ENCODE assay signal across 11 cellular contexts in the genomic region with DNA sequence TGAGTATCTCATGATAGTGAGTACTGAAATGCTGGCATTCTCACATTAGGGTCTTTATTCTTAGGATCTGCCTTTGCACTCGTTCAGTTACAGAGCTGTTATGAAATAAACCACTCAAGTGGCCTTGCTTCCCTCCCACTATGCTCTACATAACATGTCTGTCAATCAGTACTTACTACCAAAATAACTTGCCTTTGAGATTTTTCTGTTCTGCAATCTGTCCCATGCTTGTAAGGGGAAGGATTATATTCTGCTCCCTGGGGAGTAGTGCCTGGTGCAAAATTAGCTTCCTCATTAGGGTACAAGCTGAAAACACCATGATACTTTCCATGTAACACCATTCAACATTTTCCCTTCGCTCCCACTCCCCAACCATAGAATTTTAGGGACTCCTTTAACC. TPM values are rescaled to one million over a fixed set of nuclear protein-coding genes. Genes with fewer than 3 reads are reported as not detected.
DNase-seq lines count a peak whose midpoint lies in the region; ATAC-seq and TF ChIP-seq lines count a peak whose summit lies in the region.
"Had no signal": no experiment of that assay in that cellular context is flagged by ENCODE, and none has a peak within 500 bp of the region (broad histone marks: within the 10 kb centered on the region; RNA-seq: fewer than 3 reads in every experiment).

No MANE protein-coding gene starts in this region.

- peaks cover 8% of the 10 kb centered on the region; the same call in 1 of the 2 replicates for H3F3A ChIP-seq in MM.1S (ENCODE audit: insufficient read depth, low read length)

- H3K79me2 ChIP-seq in MM.1S (ENCODE audit: low read length): no peaks in the 10 kb centered on the region

- H3K4me2 ChIP-seq in MM.1S (ENCODE audit: low read depth, low read length): no peak overlapping the region

- H3K36me3 Mint-ChIP-seq in stimulated activated naive CD8-positive, alpha-beta T cell treated with anti-CD3 and anti-CD28 coated beads, Interleukin-15, Interleukin-2, amounts not matched to agents 100 ng/mL and 50 ng/mL, for 24 hours (ENCODE audit: low read depth): peaks cover 12% of the 10 kb centered on the region
- H3K36me3 Mint-ChIP-seq in stimulated activated effector memory CD8-positive, alpha-beta T cell treated with anti-CD3 and anti-CD28 coated beads, Interleukin-12 subunit alpha, Interleukin-12 subunit beta, amount 100 ng/mL, for 72 hours: peaks cover 12% of the 10 kb centered on the region

- H3K27ac ChIP-seq in MM.1S (ENCODE audit: low read length): no peak overlapping the region
- H3K27ac ChIP-seq: sigmoid colon, SK-N-MC had no signal

- H3K9me2 ChIP-seq in MM.1S (replicated peaks; ENCODE audit: insufficient read depth, low read length): no peaks in the 10 kb centered on the region

- no peaks in the 10 kb centered on the region for H4K20me1 ChIP-seq in MM.1S (ENCODE audit: insufficient read depth, low read length)

- no peak overlapping the region for H3K9ac ChIP-seq in MM.1S (ENCODE audit: low read length)

- H3K27me3 ChIP-seq in MM.1S (replicated peaks; ENCODE audit: insufficient read depth, low read length): no peaks in the 10 kb centered on the region
- H3K27me3 ChIP-seq: sigmoid colon had no signal

- peaks cover 16% of the 10 kb centered on the region for H3K4me1 ChIP-seq in MM.1S (ENCODE audit: low read length)
- H3K4me1 ChIP-seq: sigmoid colon had no signal

- peaks cover 34% of the 10 kb centered on the region for H3K4me1 Mint-ChIP-seq in stimulated activated naive CD8-positive, alpha-beta T cell treated with anti-CD3 and anti-CD28 coated beads, Interleukin-15, Interleukin-2, amounts not matched to agents 100 ng/mL and 50 ng/mL, for 24 hours (ENCODE audit: low read depth)
- peaks cover 20% of the 10 kb centered on the region for H3K4me1 Mint-ChIP-seq in stimulated activated effector memory CD8-positive, alpha-beta T cell treated with anti-CD3 and anti-CD28 coated beads, Interleukin-12 subunit alpha, Interleukin-12 subunit beta, amount 100 ng/mL, for 72 hours

- no peak overlapping the region for H3K4me3 Mint-ChIP-seq in stimulated activated naive CD8-positive, alpha-beta T cell treated with anti-CD3 and anti-CD28 coated beads, Interleukin-15, Interleukin-2, amounts not matched to agents 100 ng/mL and 50 ng/mL, for 24 hours
- no peak overlapping the region for H3K4me3 Mint-ChIP-seq in stimulated activated effector memory CD8-positive, alpha-beta T cell treated with anti-CD3 and anti-CD28 coated beads, Interleukin-12 subunit alpha, Interleukin-12 subunit beta, amount 100 ng/mL, for 72 hours

- H3K4me3 ChIP-seq in MM.1S (ENCODE audit: low read length): no peak overlapping the region
- H3K4me3 ChIP-seq: sigmoid colon, SK-N-MC had no signal

- H3K9me3 Mint-ChIP-seq in stimulated activated naive CD8-positive, alpha-beta T cell treated with anti-CD3 and anti-CD28 coated beads, Interleukin-15, Interleukin-2, amounts not matched to agents 100 ng/mL and 50 ng/mL, for 24 hours: no peaks in the 10 kb centered on the region
- no peaks in the 10 kb centered on the region for H3K9me3 Mint-ChIP-seq in stimulated activated effector memory CD8-positive, alpha-beta T cell treated with anti-CD3 and anti-CD28 coated beads, Interleukin-12 subunit alpha, Interleukin-12 subunit beta, amount 100 ng/mL, for 72 hours

- TF ChIP-seq CTCF in MM.1S (IDR thresholded peaks at IDR 0.05; ENCODE audit: low read length): no peak

- H3K36me3 ChIP-seq in MM.1S (replicated peaks; ENCODE audit: insufficient read depth, low read length): no peaks in the 10 kb centered on the region
- H3K36me3 ChIP-seq: sigmoid colon had no signal

- no peak overlapping the region for H2AFZ ChIP-seq in MM.1S (ENCODE audit: low read length)

- H3K27ac Mint-ChIP-seq in stimulated activated naive CD8-positive, alpha-beta T cell treated with anti-CD3 and anti-CD28 coated beads, Interleukin-15, Interleukin-2, amounts not matched to agents 100 ng/mL and 50 ng/mL, for 24 hours: peak overlapping the region; percentile 79
- H3K27ac Mint-ChIP-seq in stimulated activated effector memory CD8-positive, alpha-beta T cell treated with anti-CD3 and anti-CD28 coated beads, Interleukin-12 subunit alpha, Interleukin-12 subunit beta, amount 100 ng/mL, for 72 hours: no peak overlapping the region

- no peaks in the 10 kb centered on the region for H3K9me3 ChIP-seq in MM.1S (replicated peaks; ENCODE audit: insufficient read depth, low read length)
- H3K9me3 ChIP-seq: sigmoid colon had no signal

- H3K27me3 Mint-ChIP-seq in stimulated activated naive CD8-positive, alpha-beta T cell treated with anti-CD3 and anti-CD28 coated beads, Interleukin-15, Interleukin-2, amounts not matched to agents 100 ng/mL and 50 ng/mL, for 24 hours: no peaks in the 10 kb centered on the region

- no peak for DNase-seq in stimulated activated naive CD8-positive, alpha-beta T cell treated with anti-CD3 and anti-CD28 coated beads, Interleukin-15, Interleukin-2, amounts not matched to agents 100 U/mL and 50 U/mL, for 24 hours
- DNase-seq in SKM-1 treated with dmso at 0.1 percent for 144 hours (lab: John Stamatoyannopoulos, UW; ENCODE audit: unreplicated experiment) (peak; percentile 82), HT-29 (ENCODE audit: low spot score) (no peak), retina (no peak), MM.1S (no peak)
- no peak for DNase-seq in stimulated activated effector memory CD8-positive, alpha-beta T cell treated with anti-CD3 and anti-CD28 coated beads, Interleukin-12 subunit alpha, Interleukin-12 subunit beta, amount 100 ng/mL, for 72 hours (ENCODE audit: low spot score in 2 of 2)
- DNase-seq: sigmoid colon had no signal

- ATAC-seq in stimulated activated naive CD8-positive, alpha-beta T cell treated with anti-CD3 and anti-CD28 coated beads, Interleukin-15, Interleukin-2, amounts not matched to agents 100 U/mL and 50 U/mL, for 24 hours: no peak
- ATAC-seq in HG03066 (IDR thresholded peaks at IDR 0.05; ENCODE audit: low read depth, unreplicated experiment): peak; percentile 71
- ATAC-seq in stimulated activated effector memory CD8-positive, alpha-beta T cell treated with anti-CD3 and anti-CD28 coated beads, Interleukin-12 subunit alpha, Interleukin-12 subunit beta, amount 100 ng/mL, for 72 hours: no peak

RNA-seq across cellular contexts. Expression of a gene that starts 1.9 kb away (rescaled TPM):
- not detected in 2 replicates for total RNA-seq in HT-29 (2014; rRNA removed; shearing (Covaris generic))

RNA-seq across cellular contexts. Expression of a gene that starts 5.4 kb away (rescaled TPM):
- total RNA-seq in HT-29 (2014; rRNA removed; shearing (Covaris generic)): not detected in 2 replicates
- total RNA-seq: astrocyte, sigmoid colon had no signal
